22 cellular contexts compared by ENCODE assay signal in the genomic region with DNA sequence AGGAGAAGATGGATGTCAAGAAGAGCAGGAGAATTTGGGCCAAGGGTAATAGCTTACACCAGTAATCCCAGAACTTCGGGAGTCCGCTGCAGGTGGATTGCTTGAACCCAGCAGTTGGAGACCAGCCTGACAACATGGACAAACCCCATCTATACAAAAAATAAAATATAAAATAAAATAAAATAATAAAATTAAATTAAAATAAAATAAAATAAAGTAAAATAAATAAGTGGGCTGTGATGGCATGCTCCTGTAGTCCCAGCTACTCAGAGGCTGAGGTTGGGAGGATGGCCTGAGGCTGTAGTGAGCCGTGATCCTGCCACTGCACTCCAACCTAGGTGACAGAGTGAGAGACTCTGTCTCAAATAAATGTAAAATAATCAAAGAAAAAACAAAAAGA.
"Had no signal": no experiment of that assay in that cellular context is flagged by ENCODE, and none has a peak within 500 bp of the region (broad histone marks: within the 10 kb centered on the region; RNA-seq: fewer than 3 reads in every experiment).

No MANE protein-coding gene starts in this region.

- DNase-seq: colonic mucosa; cortex of kidney; dermis blood vessel endothelial cell; dorsolateral prefrontal cortex; effector CD4-positive, alpha-beta T cell; effector CD8-positive, alpha-beta T cell; effector memory CD4-positive, alpha-beta T cell; effector memory CD8-positive, alpha-beta T cell; endodermal cell; erythroblast; esophagus squamous epithelium; foreskin fibroblast; foreskin keratinocyte; foreskin melanocyte; gastrocnemius medialis; glutamatergic neuron; head of caudate nucleus; heart left ventricle; heart right ventricle had no signal

- H3K9me3 Mint-ChIP-seq: dendritic cell treated with granulocyte-macrophage colony-stimulating factor and Interleukin-4, amounts not matched to agents 40 ng/mL and 50 ng/mL, for 4 days had no signal

- H3K4me3 Mint-ChIP-seq: dendritic cell treated with granulocyte-macrophage colony-stimulating factor and Interleukin-4, amounts not matched to agents 40 ng/mL and 50 ng/mL, for 4 days; effector memory CD8-positive, alpha-beta T cell; endodermal cell had no signal

- H3K27me3 Mint-ChIP-seq: dendritic cell treated with granulocyte-macrophage colony-stimulating factor and Interleukin-4, amounts not matched to agents 40 ng/mL and 50 ng/mL, for 4 days; effector memory CD8-positive, alpha-beta T cell had no signal

- H3K27ac Mint-ChIP-seq: dendritic cell treated with granulocyte-macrophage colony-stimulating factor and Interleukin-4, amounts not matched to agents 40 ng/mL and 50 ng/mL, for 4 days; effector memory CD8-positive, alpha-beta T cell; endodermal cell had no signal

- H3K4me1 Mint-ChIP-seq: endodermal cell had no signal

- ATAC-seq: effector memory CD8-positive, alpha-beta T cell; esophagus mucosa; foreskin keratinocyte; gastrocnemius medialis; gastroesophageal sphincter; heart left ventricle; heart right ventricle had no signal
